Comparison of ENCODE assay signal across 21 cellular contexts in the genomic region with DNA sequence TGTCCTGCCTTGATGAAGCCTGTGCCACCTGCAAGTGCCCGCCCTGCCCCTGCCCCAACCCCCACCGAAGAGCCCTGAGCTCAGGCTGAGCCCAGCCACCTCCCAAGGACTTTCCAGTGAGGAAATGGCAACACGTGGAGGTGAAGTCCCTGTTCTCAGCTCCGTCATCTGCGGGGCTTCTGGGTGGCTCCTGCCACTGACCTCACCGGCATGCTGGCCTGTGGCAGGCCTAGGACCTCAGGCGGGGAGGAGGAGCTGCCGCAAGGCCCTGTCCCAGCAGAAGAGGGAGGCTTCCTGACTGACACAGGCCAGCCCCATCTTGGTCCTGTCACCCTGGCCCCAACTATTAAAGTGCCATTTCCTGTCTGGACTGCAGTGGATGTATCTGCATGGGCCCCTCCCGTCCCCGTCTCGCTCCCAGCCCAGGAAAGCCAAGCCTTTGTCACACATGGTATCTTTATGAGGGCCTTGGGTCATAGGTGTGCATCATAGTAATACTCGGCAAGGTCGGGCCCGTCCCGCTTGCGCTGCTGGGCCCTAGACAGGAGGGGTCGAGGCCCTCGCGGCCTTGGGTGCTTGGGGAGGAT. TPM values are rescaled to one million over a fixed set of nuclear protein-coding genes. Genes with fewer than 3 reads are reported as not detected.
DNase-seq lines count a peak whose midpoint lies in the region; ATAC-seq, FAIRE-seq and TF ChIP-seq lines count a peak whose summit lies in the region.
"Had no signal": no experiment of that assay in that cellular context is flagged by ENCODE, and none has a peak within 500 bp of the region (broad histone marks: within the 10 kb centered on the region; RNA-seq: fewer than 3 reads in every experiment).

No MANE protein-coding gene starts in this region.

- FAIRE-seq in GM12891 (lab: Jason Lieb, UNC): no peak
- FAIRE-seq: keratinocyte had no signal

- H3K27ac Mint-ChIP-seq in stimulated activated naive CD8-positive, alpha-beta T cell treated with anti-CD3 and anti-CD28 coated beads, Interleukin-15, amount 100 ng/mL, for 72 hours: no peak overlapping the region
- H3K27ac Mint-ChIP-seq in natural killer cell treated with Interleukin-12 subunit alpha and Interleukin-12 subunit beta and Interleukin-15 and Interleukin-18, amount 100 ng/mL, for 72 hours: peak overlapping the region; percentile 31 to 87
- no peak overlapping the region for H3K27ac Mint-ChIP-seq in activated T-helper 2 cell treated with anti-CD3 and anti-CD28 coated beads, Interferon-gamma antibody, Interleukin-2, Interleukin-4, amounts not matched to agents 10 μg/mL and 5 μg/mL and 100 μg/mL, durations not matched to agents 14 hours and 24 hours and 36 hours
- H3K27ac Mint-ChIP-seq: activated naive CD8-positive, alpha-beta T cell treated with anti-CD3 and anti-CD28 coated beads, Interleukin-2, amount 50 U/mL, for 24 hours; CD4-positive, alpha-beta T cell had no signal

- H3K4me3 Mint-ChIP-seq in stimulated activated naive CD8-positive, alpha-beta T cell treated with anti-CD3 and anti-CD28 coated beads, Interleukin-15, amount 100 ng/mL, for 72 hours: no peak overlapping the region
- no peak overlapping the region for H3K4me3 Mint-ChIP-seq in natural killer cell treated with Interleukin-12 subunit alpha and Interleukin-12 subunit beta and Interleukin-15 and Interleukin-18, amount 100 ng/mL, for 72 hours
- H3K4me3 Mint-ChIP-seq in activated T-helper 2 cell treated with anti-CD3 and anti-CD28 coated beads, Interferon-gamma antibody, Interleukin-2, Interleukin-4, amounts not matched to agents 10 μg/mL and 5 μg/mL and 100 μg/mL, durations not matched to agents 14 hours and 24 hours and 36 hours (ENCODE audit: low read depth): no peak overlapping the region
- H3K4me3 Mint-ChIP-seq: activated naive CD8-positive, alpha-beta T cell treated with anti-CD3 and anti-CD28 coated beads, Interleukin-2, amount 50 U/mL, for 24 hours; activated T-cell treated with anti-CD3 and anti-CD28 coated beads, Interleukin-2, amount 50 U/mL, for 4 hours; CD4-positive, alpha-beta T cell had no signal

- peak; percentile 26 for ATAC-seq in stimulated activated naive CD8-positive, alpha-beta T cell treated with anti-CD3 and anti-CD28 coated beads, Interleukin-15, amount 100 ng/mL, for 72 hours
- ATAC-seq in stimulated activated naive CD8-positive, alpha-beta T cell treated with anti-CD3 and anti-CD28 coated beads, Interleukin-15, Interleukin-2, amounts not matched to agents 100 U/mL and 50 U/mL, for 24 hours: no peak
- ATAC-seq in natural killer cell treated with Interleukin-12 subunit alpha and Interleukin-12 subunit beta and Interleukin-15 and Interleukin-18, amount 100 ng/mL, for 72 hours: peak; percentile 74 to 93
- ATAC-seq in HG03196 (IDR thresholded peaks at IDR 0.05; ENCODE audit: unreplicated experiment): no peak
- ATAC-seq: activated naive CD8-positive, alpha-beta T cell treated with anti-CD3 and anti-CD28 coated beads, Interleukin-2, amount 50 U/mL, for 24 hours; Right ventricle myocardium inferior had no signal

- peaks cover 9% of the 10 kb centered on the region for H3K4me1 Mint-ChIP-seq in stimulated activated naive CD8-positive, alpha-beta T cell treated with anti-CD3 and anti-CD28 coated beads, Interleukin-15, amount 100 ng/mL, for 72 hours
- peaks cover 12 to 14% of the 10 kb centered on the region in 2 donors for H3K4me1 Mint-ChIP-seq in natural killer cell treated with Interleukin-12 subunit alpha and Interleukin-12 subunit beta and Interleukin-15 and Interleukin-18, amount 100 ng/mL, for 72 hours (ENCODE audit: low read depth in 2 of 2)
- H3K4me1 Mint-ChIP-seq in activated T-helper 2 cell treated with anti-CD3 and anti-CD28 coated beads, Interferon-gamma antibody, Interleukin-2, Interleukin-4, amounts not matched to agents 10 μg/mL and 5 μg/mL and 100 μg/mL, durations not matched to agents 14 hours and 24 hours and 36 hours (ENCODE audit: low read depth): no peaks in the 10 kb centered on the region

- TF ChIP-seq CTCF in colonic mucosa (IDR thresholded peaks at IDR 0.05): no peak

- H3K27ac ChIP-seq in colonic mucosa: no peak overlapping the region
- H3K27ac ChIP-seq: psoas muscle, spleen had no signal

- no peak for TF ChIP-seq POLR2A in GM12891 (IDR thresholded peaks at IDR 0.05; ENCODE audit: low read depth, low read length)

- intact Hi-C loops in colonic mucosa (cut with DNase I): no loop called here
- intact Hi-C loops in activated T-helper 2 cell treated with anti-CD3 and anti-CD28 coated beads, Interferon-gamma antibody, Interleukin-2, Interleukin-4, amounts not matched to agents 10 μg/mL and 5 μg/mL and 100 μg/mL, durations not matched to agents 14 hours and 24 hours and 36 hours (cut with micrococcal nuclease): no loop called here

- H3K27me3 ChIP-seq in colonic mucosa: no peaks in the 10 kb centered on the region

- H3K9me3 ChIP-seq in colonic mucosa: no peaks in the 10 kb centered on the region
- H3K9me3 ChIP-seq: psoas muscle, spleen had no signal

- DNase-seq in stimulated activated naive CD8-positive, alpha-beta T cell treated with anti-CD3 and anti-CD28 coated beads, Interleukin-15, amount 100 ng/mL, for 72 hours: no peak
- no peak for DNase-seq in stimulated activated naive CD8-positive, alpha-beta T cell treated with anti-CD3 and anti-CD28 coated beads, Interleukin-15, Interleukin-2, amounts not matched to agents 100 U/mL and 50 U/mL, for 24 hours
- DNase-seq in colonic mucosa (peak; percentile 42), GM12891 (ENCODE audit: insufficient read length, low spot score) (no peak), NCI-H1092 treated with DMSO at 0.1 percent for 48 hours (lab: John Stamatoyannopoulos, UW) (no peak)
- peak; percentile 80 for DNase-seq in natural killer cell treated with Interleukin-12 subunit alpha and Interleukin-12 subunit beta and Interleukin-15 and Interleukin-18, amount 100 ng/mL, for 72 hours (ENCODE audit: low spot score)
- DNase-seq in activated T-helper 2 cell treated with anti-CD3 and anti-CD28 coated beads, Interferon-gamma antibody, Interleukin-2, Interleukin-4, amounts not matched to agents 10 μg/mL and 5 μg/mL and 100 μg/mL, durations not matched to agents 14 hours and 24 hours and 36 hours (ENCODE audit: low spot score): no peak
- DNase-seq: activated naive CD8-positive, alpha-beta T cell treated with anti-CD3 and anti-CD28 coated beads, Interleukin-2, amount 50 U/mL, for 24 hours; activated T-cell treated with anti-CD3 and anti-CD28 coated beads, Interleukin-2, amount 50 U/mL, for 4 hours; CD4-positive, alpha-beta T cell; DMS79 treated with DMSO at 0.1 percent for 48 hours; foreskin fibroblast; naive thymus-derived CD8-positive, alpha-beta T cell; NCI-H1417; NCI-H524 treated with DMSO at 0.1 percent for 48 hours; psoas muscle; spleen had no signal

- no peaks in the 10 kb centered on the region for H3K36me3 Mint-ChIP-seq in natural killer cell treated with Interleukin-12 subunit alpha and Interleukin-12 subunit beta and Interleukin-15 and Interleukin-18, amount 100 ng/mL, for 72 hours
- peaks cover 7% of the 10 kb centered on the region for H3K36me3 Mint-ChIP-seq in activated T-helper 2 cell treated with anti-CD3 and anti-CD28 coated beads, Interferon-gamma antibody, Interleukin-2, Interleukin-4, amounts not matched to agents 10 μg/mL and 5 μg/mL and 100 μg/mL, durations not matched to agents 14 hours and 24 hours and 36 hours (ENCODE audit: low read depth)

- H3K4me1 ChIP-seq in colonic mucosa: no peaks in the 10 kb centered on the region
- H3K4me1 ChIP-seq: psoas muscle had no signal

- peaks cover 6% of the 10 kb centered on the region for H3K27me3 Mint-ChIP-seq in stimulated activated naive CD8-positive, alpha-beta T cell treated with anti-CD3 and anti-CD28 coated beads, Interleukin-15, amount 100 ng/mL, for 72 hours
- H3K27me3 Mint-ChIP-seq in natural killer cell treated with Interleukin-12 subunit alpha and Interleukin-12 subunit beta and Interleukin-15 and Interleukin-18, amount 100 ng/mL, for 72 hours: no peaks in the 10 kb centered on the region
- H3K27me3 Mint-ChIP-seq in activated T-helper 2 cell treated with anti-CD3 and anti-CD28 coated beads, Interferon-gamma antibody, Interleukin-2, Interleukin-4, amounts not matched to agents 10 μg/mL and 5 μg/mL and 100 μg/mL, durations not matched to agents 14 hours and 24 hours and 36 hours (ENCODE audit: low read depth): peaks cover 9% of the 10 kb centered on the region
- H3K27me3 Mint-ChIP-seq: activated naive CD8-positive, alpha-beta T cell treated with anti-CD3 and anti-CD28 coated beads, Interleukin-2, amount 50 U/mL, for 24 hours; naive thymus-derived CD8-positive, alpha-beta T cell had no signal

- H3K4me3 ChIP-seq in colonic mucosa: no peak overlapping the region
- H3K4me3 ChIP-seq: psoas muscle, spleen had no signal

- no peaks in the 10 kb centered on the region for H3K36me3 ChIP-seq in colonic mucosa

- no peak overlapping the region for H3K9ac ChIP-seq in colonic mucosa (ENCODE audit: low read depth in 2 of 2, low read length in 2 of 2)

- H3K9me3 Mint-ChIP-seq in stimulated activated naive CD8-positive, alpha-beta T cell treated with anti-CD3 and anti-CD28 coated beads, Interleukin-15, amount 100 ng/mL, for 72 hours: no peaks in the 10 kb centered on the region
- H3K9me3 Mint-ChIP-seq in natural killer cell treated with Interleukin-12 subunit alpha and Interleukin-12 subunit beta and Interleukin-15 and Interleukin-18, amount 100 ng/mL, for 72 hours: no peaks in the 10 kb centered on the region
- no peaks in the 10 kb centered on the region for H3K9me3 Mint-ChIP-seq in activated T-helper 2 cell treated with anti-CD3 and anti-CD28 coated beads, Interferon-gamma antibody, Interleukin-2, Interleukin-4, amounts not matched to agents 10 μg/mL and 5 μg/mL and 100 μg/mL, durations not matched to agents 14 hours and 24 hours and 36 hours
- H3K9me3 Mint-ChIP-seq: activated naive CD8-positive, alpha-beta T cell treated with anti-CD3 and anti-CD28 coated beads, Interleukin-2, amount 50 U/mL, for 24 hours; activated T-cell treated with anti-CD3 and anti-CD28 coated beads, Interleukin-2, amount 50 U/mL, for 4 hours; CD4-positive, alpha-beta T cell; naive thymus-derived CD8-positive, alpha-beta T cell had no signal

RNA-seq across cellular contexts. Expression of gene FREY1, which starts 0.9 kb away (rescaled TPM):
- 1 to 10 TPM in 1 of 2 donors, not detected in 1; 1.1 TPM for total RNA-seq in colonic mucosa
- total RNA-seq in natural killer cell treated with Interleukin-12 subunit alpha and Interleukin-12 subunit beta and Interleukin-15 and Interleukin-18, amount 100 ng/mL, for 72 hours: 1 to 10 TPM; 4.2 to 4.9 TPM
- not detected for polyA plus RNA-seq in GM12891 (2012; ENCODE audit: low read depth, missing spikeins)
- 1.4 and 1.7 TPM in 2 replicates for total RNA-seq in activated T-helper 2 cell treated with anti-CD3 and anti-CD28 coated beads, Interferon-gamma antibody, Interleukin-2, Interleukin-4, amounts not matched to agents 10 μg/mL and 5 μg/mL and 100 μg/mL, durations not matched to agents 14 hours and 24 hours and 36 hours
- total RNA-seq: Right ventricle myocardium inferior had no signal
- polyA plus RNA-seq: naive thymus-derived CD8-positive, alpha-beta T cell had no signal

RNA-seq across cellular contexts. Expression of gene PEX16, which starts 11.5 kb away (rescaled TPM):
- total RNA-seq in colonic mucosa: 10 to 100 TPM; 30.0 to 44.9 TPM
- total RNA-seq in natural killer cell treated with Interleukin-12 subunit alpha and Interleukin-12 subunit beta and Interleukin-15 and Interleukin-18, amount 100 ng/mL, for 72 hours: 10 to 100 TPM; 55.3 to 62.8 TPM
- polyA plus RNA-seq in GM12891 (2012; ENCODE audit: low read depth, missing spikeins): 30.0 TPM
- total RNA-seq in activated T-helper 2 cell treated with anti-CD3 and anti-CD28 coated beads, Interferon-gamma antibody, Interleukin-2, Interleukin-4, amounts not matched to agents 10 μg/mL and 5 μg/mL and 100 μg/mL, durations not matched to agents 14 hours and 24 hours and 36 hours: 30.8 and 38.5 TPM in 2 replicates

RNA-seq across cellular contexts. Expression of gene LARGE2, which starts 16.3 kb away (rescaled TPM):
- 1 to 10 TPM; 4.1 to 7.5 TPM for total RNA-seq in colonic mucosa
- 1 to 10 TPM in 1 of 2 donors, not detected in 1; 2.0 TPM for total RNA-seq in natural killer cell treated with Interleukin-12 subunit alpha and Interleukin-12 subunit beta and Interleukin-15 and Interleukin-18, amount 100 ng/mL, for 72 hours
- polyA plus RNA-seq in GM12891 (2012; ENCODE audit: low read depth, missing spikeins): 0.12 TPM
- 0.07 and 0.30 TPM in 2 replicates for total RNA-seq in activated T-helper 2 cell treated with anti-CD3 and anti-CD28 coated beads, Interferon-gamma antibody, Interleukin-2, Interleukin-4, amounts not matched to agents 10 μg/mL and 5 μg/mL and 100 μg/mL, durations not matched to agents 14 hours and 24 hours and 36 hours
- total RNA-seq: lung microvascular endothelial cell, psoas muscle, Right ventricle myocardium inferior had no signal

RNA-seq across cellular contexts. Expression of gene MAPK8IP1, which starts 20.7 kb away (rescaled TPM):
- 1 to 10 TPM; 2.4 to 3.6 TPM for total RNA-seq in colonic mucosa
- total RNA-seq in natural killer cell treated with Interleukin-12 subunit alpha and Interleukin-12 subunit beta and Interleukin-15 and Interleukin-18, amount 100 ng/mL, for 72 hours: 1 to 10 TPM; 2.0 to 3.4 TPM
- 0.26 TPM for polyA plus RNA-seq in GM12891 (2012; ENCODE audit: low read depth, missing spikeins)
- 0.46 and 0.66 TPM in 2 replicates for total RNA-seq in activated T-helper 2 cell treated with anti-CD3 and anti-CD28 coated beads, Interferon-gamma antibody, Interleukin-2, Interleukin-4, amounts not matched to agents 10 μg/mL and 5 μg/mL and 100 μg/mL, durations not matched to agents 14 hours and 24 hours and 36 hours
- polyA plus RNA-seq: naive thymus-derived CD8-positive, alpha-beta T cell had no signal

RNA-seq across cellular contexts. Expression of gene CRY2, which starts 58.9 kb away (rescaled TPM):
- total RNA-seq in colonic mucosa: 10 to 100 TPM; 18.5 to 30.2 TPM
- total RNA-seq in natural killer cell treated with Interleukin-12 subunit alpha and Interleukin-12 subunit beta and Interleukin-15 and Interleukin-18, amount 100 ng/mL, for 72 hours: 10 to 100 TPM; 22.8 to 28.5 TPM
- 5.2 TPM for polyA plus RNA-seq in GM12891 (2012; ENCODE audit: low read depth, missing spikeins)
- total RNA-seq in activated T-helper 2 cell treated with anti-CD3 and anti-CD28 coated beads, Interferon-gamma antibody, Interleukin-2, Interleukin-4, amounts not matched to agents 10 μg/mL and 5 μg/mL and 100 μg/mL, durations not matched to agents 14 hours and 24 hours and 36 hours: 21.5 and 24.0 TPM in 2 replicates

Comparison
In these comparisons a context has a peak if more than half of its experiments do, and no peak if none do; other contexts are left out.
1. ATAC-seq: peak in stimulated activated naive CD8-positive, alpha-beta T cell treated with anti-CD3 and anti-CD28 coated beads, Interleukin-15, amount 100 ng/mL, for 72 hours (single experiment) and natural killer cell treated with Interleukin-12 subunit alpha and Interleukin-12 subunit beta and Interleukin-15 and Interleukin-18, amount 100 ng/mL, for 72 hours (2 of 2); none in stimulated activated naive CD8-positive, alpha-beta T cell treated with anti-CD3 and anti-CD28 coated beads, Interleukin-15, Interleukin-2, amounts not matched to agents 100 U/mL and 50 U/mL, for 24 hours (single experiment) and HG03196 (single experiment).
2. DNase-seq: peak in colonic mucosa (single experiment) and natural killer cell treated with Interleukin-12 subunit alpha and Interleukin-12 subunit beta and Interleukin-15 and Interleukin-18, amount 100 ng/mL, for 72 hours (single experiment); none in stimulated activated naive CD8-positive, alpha-beta T cell treated with anti-CD3 and anti-CD28 coated beads, Interleukin-15, amount 100 ng/mL, for 72 hours (0 of 2), stimulated activated naive CD8-positive, alpha-beta T cell treated with anti-CD3 and anti-CD28 coated beads, Interleukin-15, Interleukin-2, amounts not matched to agents 100 U/mL and 50 U/mL, for 24 hours (single experiment), GM12891 (single experiment), NCI-H1092 treated with DMSO at 0.1 percent for 48 hours (single experiment) and activated T-helper 2 cell treated with anti-CD3 and anti-CD28 coated beads, Interferon-gamma antibody, Interleukin-2, Interleukin-4, amounts not matched to agents 10 μg/mL and 5 μg/mL and 100 μg/mL, durations not matched to agents 14 hours and 24 hours and 36 hours (single experiment).
3. H3K27ac Mint-ChIP-seq: peak in natural killer cell treated with Interleukin-12 subunit alpha and Interleukin-12 subunit beta and Interleukin-15 and Interleukin-18, amount 100 ng/mL, for 72 hours (2 of 2); none in stimulated activated naive CD8-positive, alpha-beta T cell treated with anti-CD3 and anti-CD28 coated beads, Interleukin-15, amount 100 ng/mL, for 72 hours (0 of 2) and activated T-helper 2 cell treated with anti-CD3 and anti-CD28 coated beads, Interferon-gamma antibody, Interleukin-2, Interleukin-4, amounts not matched to agents 10 μg/mL and 5 μg/mL and 100 μg/mL, durations not matched to agents 14 hours and 24 hours and 36 hours (single experiment).